23 cellular contexts compared by ENCODE assay signal in the genomic region with DNA sequence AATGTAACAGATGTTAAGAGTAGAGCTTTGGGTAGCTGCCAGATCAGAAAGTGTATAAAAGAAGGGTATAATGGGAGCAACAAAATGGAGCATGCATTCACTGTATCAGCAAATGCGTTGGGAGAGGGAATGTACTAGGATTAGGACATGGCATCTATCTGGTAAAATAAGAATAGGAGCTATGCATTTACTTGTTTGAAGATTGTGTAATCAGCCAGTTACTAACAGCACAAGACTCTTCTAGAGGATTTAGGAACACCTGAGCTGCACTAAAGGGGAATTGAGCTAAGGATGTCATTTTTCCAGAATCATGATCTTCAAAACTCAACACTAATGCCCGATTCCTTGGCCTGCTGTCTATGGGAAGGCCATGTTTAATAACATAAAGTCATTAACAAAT.
"Had no signal": no experiment of that assay in that cellular context is flagged by ENCODE, and none has a peak within 500 bp of the region (broad histone marks: within the 10 kb centered on the region; RNA-seq: fewer than 3 reads in every experiment).

No MANE protein-coding gene starts in this region.

- H3K27me3 ChIP-seq: breast epithelium, SJCRH30 had no signal

- H3K36me3 ChIP-seq: breast epithelium, SJCRH30 had no signal

- H3K4me1 ChIP-seq: breast epithelium had no signal

- ATAC-seq: activated CD4-positive, CD25-positive, alpha-beta regulatory T cell treated with anti-CD3 and anti-CD28 coated beads, Interleukin-2, amount 50 U/mL, for 24 hours; activated CD8-positive, alpha-beta T cell treated with anti-CD3 and anti-CD28 coated beads, Interleukin-2, amount 10 ng/mL, durations not matched to agents 7 days and 5 days; Panc1; SK-N-SH treated with all-trans-retinoic acid at 6 μM for 48 hours had no signal

- H3K4me3 ChIP-seq: breast epithelium, SJCRH30 had no signal

- H3K27ac ChIP-seq: breast epithelium, RWPE1, SJCRH30 had no signal

- DNase-seq: activated CD4-positive, alpha-beta T cell treated with anti-CD3 and anti-CD28 coated beads for 4 hours; activated CD4-positive, alpha-beta T cell treated with anti-CD3 and anti-CD28 coated beads, Interleukin-2, amount 50 U/mL, for 4 hours; activated CD8-positive, alpha-beta memory T cell treated with anti-CD3 and anti-CD28 coated beads, Interleukin-2, amount 50 U/mL, for 48 hours; activated CD8-positive, alpha-beta T cell treated with anti-CD3 and anti-CD28 coated beads, Interleukin-2, amount 10 ng/mL, durations not matched to agents 7 days and 5 days; activated effector memory CD4-positive, alpha-beta T cell treated with Interleukin-2 at 50 U/mL for 16 hours; activated naive CD4-positive, alpha-beta T cell; activated T-cell treated with anti-CD3 and anti-CD28 coated beads, Interleukin-2, amount 50 U/mL, for 1 hour; aorta; central memory CD4-positive, alpha-beta T cell; MM.1S; NCI-H1105; NCI-H1436; NCI-H187 treated with DMSO at 0.1 percent for 48 hours; NCI-H2081 treated with DMSO at 0.1 percent for 48 hours; NCI-H510A treated with DMSO at 0.1 percent for 48 hours; NCI-H748 treated with DMSO at 0.1 percent for 48 hours; Right ventricle myocardium superior had no signal

- H3K9me3 ChIP-seq: breast epithelium, SJCRH30 had no signal
